8 cellular contexts compared by ENCODE assay signal in the genomic region with DNA sequence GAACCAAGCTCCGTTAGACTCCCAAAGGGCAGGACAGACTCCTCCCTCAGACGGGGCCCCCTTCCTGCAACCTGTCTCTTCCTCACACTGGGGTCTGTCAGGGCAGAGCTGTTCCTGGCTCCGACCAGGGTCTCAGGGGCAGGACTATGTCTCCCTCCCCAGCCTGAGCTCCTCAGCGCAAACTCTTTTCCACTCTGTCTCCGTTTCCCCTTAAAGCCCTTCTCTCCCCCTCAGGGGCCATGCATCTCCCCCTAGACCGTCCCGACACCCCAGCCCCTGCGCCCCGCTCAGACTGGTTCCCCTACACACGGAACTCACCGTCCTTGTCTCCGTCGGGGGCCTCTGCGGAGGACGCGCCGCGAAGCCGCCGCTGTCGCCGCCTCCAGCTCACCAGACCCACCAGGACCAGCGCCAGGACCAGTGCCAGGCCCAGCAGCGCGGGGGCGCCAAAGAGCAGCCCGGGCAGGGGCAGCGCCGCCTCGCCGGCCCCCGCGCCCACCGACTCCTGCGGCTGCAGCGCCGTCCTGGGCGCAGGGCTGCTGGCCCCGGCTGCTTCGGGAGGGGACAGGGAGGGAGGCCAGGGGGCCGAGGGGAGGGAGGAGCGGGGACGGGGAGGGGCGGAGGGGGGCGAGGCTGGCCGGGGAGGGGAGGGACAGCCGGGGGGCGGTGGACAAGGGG. TPM values are rescaled to one million over a fixed set of nuclear protein-coding genes. Genes with fewer than 3 reads are reported as not detected.
DNase-seq lines count a peak whose midpoint lies in the region; ATAC-seq and TF ChIP-seq lines count a peak whose summit lies in the region.

No MANE protein-coding gene starts in this region.

- H3K9ac ChIP-seq in ES-I3 (ENCODE audit: low read depth, low read length) (peak overlapping the region; percentile 65), skeletal muscle tissue (ENCODE audit: low read depth in 1 of 3, low read length in 3 of 3) (peak overlapping the region in 1 of 3 donors; percentile 73)

- no peak for TF ChIP-seq POLR2A in heart left ventricle (IDR thresholded peaks at IDR 0.05)

- H3K9me3 ChIP-seq in ES-I3 (ENCODE audit: control insufficient read depth, insufficient read depth, low read length), result no peaks in the 10 kb centered on the region
- H3K9me3 ChIP-seq in heart left ventricle, result no peaks in the 10 kb centered on the region
- no peaks in the 10 kb centered on the region for H3K9me3 ChIP-seq in skeletal muscle tissue (ENCODE audit: control insufficient read depth in 3 of 3, low read length in 3 of 3)

- ATAC-seq in HG02759 (IDR thresholded peaks at IDR 0.05; ENCODE audit: unreplicated experiment), result peak; percentile 39
- ATAC-seq in heart left ventricle, result peak in 3 of 4 donors; percentile 61 to 78 (median 67)
- ATAC-seq in GM19395 (IDR thresholded peaks at IDR 0.05; ENCODE audit: unreplicated experiment), result no peak

- peak overlapping the region in 1 of 12 donors; percentile 5 for H3K27ac ChIP-seq in heart left ventricle
- no peak overlapping the region for H3K27ac ChIP-seq in skeletal muscle tissue (ENCODE audit: low read depth, low read length)

- DNase-seq in activated effector memory CD4-positive, alpha-beta T cell treated with anti-CD3 and anti-CD28 coated beads, Interleukin-2, amount 50 U/mL, for 16 hours, result peak; percentile 92
- peak; percentile 46 to 85 (median 65) for DNase-seq in heart left ventricle
- no peak for DNase-seq in pons (ENCODE audit: low spot score)

- H3K4me1 ChIP-seq in ES-I3 (ENCODE audit: insufficient read depth, low read length), result peaks cover 14% of the 10 kb centered on the region; the same call in 1 of the 2 replicates
- peaks cover 0 to 12% (median 2%) of the 10 kb centered on the region in 12 donors for H3K4me1 ChIP-seq in heart left ventricle
- peaks cover 0 to 8% (median 4%) of the 10 kb centered on the region in 3 donors for H3K4me1 ChIP-seq in skeletal muscle tissue (ENCODE audit: control insufficient read depth in 3 of 3, insufficient read depth in 3 of 3, low read length in 3 of 3)

- intact Hi-C loops in heart left ventricle (cut with DNase I), result no loop called here

- H3K36me3 ChIP-seq in ES-I3 (ENCODE audit: insufficient read depth, low read length) (no peaks in the 10 kb centered on the region), heart left ventricle (no peaks in the 10 kb centered on the region), skeletal muscle tissue (ENCODE audit: control insufficient read depth in 3 of 3, insufficient read depth in 3 of 3, low read length in 3 of 3) (no peaks in the 10 kb centered on the region)

- H3K4me3 ChIP-seq in heart left ventricle (peak overlapping the region in 11 of 12 donors; percentile 7 to 57 (median 38)), skeletal muscle tissue (ENCODE audit: low read length in 3 of 3) (peak overlapping the region in 2 of 3 donors; percentile 45 to 51)

- 7 to 18% (median 8%) methylated on average over 21 to 45 of the region's 48 CpGs for WGBS in heart left ventricle, 4 donors

- peak; percentile 43 to 78 (median 60) for TF ChIP-seq CTCF in heart left ventricle (IDR thresholded peaks at IDR 0.05)

- H3K27me3 ChIP-seq in heart left ventricle (peaks cover 0 to 22% (median 10%) of the 10 kb centered on the region in 9 donors), skeletal muscle tissue (ENCODE audit: control insufficient read depth in 3 of 3, insufficient read depth in 3 of 3, low read length in 3 of 3) (peaks cover 0 to 11% (median 5%) of the 10 kb centered on the region in 3 donors)

TF ChIP-seq in PFSK-1, 5 proteins besides CTCF, POLR2A, EP300 and RAD21:
- TF ChIP-seq POLR2AphosphoS5 (IDR thresholded peaks at IDR 0.05; ENCODE audit: low read depth, low read length) (no peak), TAF1 (IDR thresholded peaks at IDR 0.05; ENCODE audit: borderline replicate concordance, insufficient read depth, low read length) (no peak), FOXP2 (optimal IDR thresholded peaks at IDR 0.05; ENCODE audit: borderline replicate concordance, extremely low read depth, extremely low read length, insufficient read depth) (peak; percentile 71), REST (IDR thresholded peaks at IDR 0.05; ENCODE audit: insufficient read depth in 1 of 2, low read depth in 2 of 2, low read length in 2 of 2) (no peak)

RNA-seq across cellular contexts. Expression of gene TNFRSF13C, which starts 0.7 kb away (rescaled TPM):
- 0.58 TPM for polyA plus RNA-seq in PFSK-1 (2012; ENCODE audit: insufficient read length, low read depth)
- total RNA-seq in heart left ventricle (under 1 TPM in 8 of 9 donors, not detected in 1; 0.35 to 0.61 (median 0.44) TPM), skeletal muscle tissue (under 0.01 TPM)
- under 1 TPM; 0.07 to 0.34 TPM for polyA plus RNA-seq in heart left ventricle

RNA-seq across cellular contexts. Expression of gene SHISA8, which starts 11.0 kb away (rescaled TPM):
- polyA plus RNA-seq in PFSK-1 (2012; ENCODE audit: insufficient read length, low read depth), result 1.4 TPM
- 1 to 10 TPM in 4 of 9 donors, under 1 TPM in 5; 0.48 to 4.4 (median 1.00) TPM for total RNA-seq in heart left ventricle
- 1 to 10 TPM in 1 of 2 donors, not detected in 1; 1.7 TPM for polyA plus RNA-seq in heart left ventricle
- 1.0 TPM for total RNA-seq in skeletal muscle tissue

RNA-seq across cellular contexts. Expression of gene CENPM, which starts 21.0 kb away (rescaled TPM):
- 57.0 TPM for polyA plus RNA-seq in PFSK-1 (2012; ENCODE audit: insufficient read length, low read depth)
- total RNA-seq in heart left ventricle (1 to 10 TPM in 2 of 9 donors, under 1 TPM in 3, not detected in 4; 0.21 to 6.9 (median 0.52) TPM), skeletal muscle tissue (5.7 TPM)
- under 1 TPM; 0.30 to 0.79 TPM for polyA plus RNA-seq in heart left ventricle

RNA-seq across cellular contexts. Expression of gene SEPTIN3, which starts 43.3 kb away (rescaled TPM):
- polyA plus RNA-seq in PFSK-1 (2012; ENCODE audit: insufficient read length, low read depth), result 2.4 TPM
- total RNA-seq in heart left ventricle (under 1 TPM in 6 of 9 donors, not detected in 3; 0.07 to 0.53 (median 0.23) TPM), skeletal muscle tissue (0.52 TPM)
- polyA plus RNA-seq in heart left ventricle, result under 1 TPM; 0.03 to 0.08 TPM
